In genomic region chr5:134649163-134649916, GRCh38 we compare ENCODE assay signal across 8 cellular contexts. TPM values are rescaled to one million over a fixed set of nuclear protein-coding genes. Genes with fewer than 3 reads are reported as not detected.
A peak's percentile ranks its signal among the peaks of the same experiment; 100 is the strongest.
DNase-seq lines count a peak whose midpoint lies in the region; ATAC-seq and TF ChIP-seq lines count a peak whose summit lies in the region.

No MANE protein-coding gene starts in this region.

- H3K27ac ChIP-seq in CD8-positive, alpha-beta T cell (ENCODE audit: low read depth, low read length): peak overlapping the region; percentile 83
- peak overlapping the region in 57 of 59 donors; percentile 53 to 97 (median 90) for H3K27ac ChIP-seq in dorsolateral prefrontal cortex
- H3K27ac ChIP-seq in mesodermal cell (ENCODE audit: low read depth, low read length, severe bottlenecking): peak overlapping the region; percentile 99
- peak overlapping the region; percentile 90 for H3K27ac ChIP-seq in urinary bladder (ENCODE audit: low read depth)

- ATAC-seq in CD8-positive, alpha-beta T cell: no peak
- ATAC-seq in GM21825 (IDR thresholded peaks at IDR 0.05; ENCODE audit: unreplicated experiment): peak; percentile 17

- peaks cover 12% of the 10 kb centered on the region for H3K4me1 ChIP-seq in CD8-positive, alpha-beta T cell (ENCODE audit: insufficient read depth, low read length)
- H3K4me1 ChIP-seq in mesodermal cell (ENCODE audit: control insufficient read depth, insufficient read depth, low read length, poor library complexity, severe bottlenecking): peaks cover 8% of the 10 kb centered on the region
- no peaks in the 10 kb centered on the region for H3K4me1 ChIP-seq in urinary bladder (ENCODE audit: insufficient read depth)

- peak in 2 of 7 experiments; percentile 6 to 16 for DNase-seq in CD8-positive, alpha-beta T cell
- peak; percentile 12 for DNase-seq in RPMI8226
- peak in 3 of 10 donors; percentile 5 to 29 (median 18) for DNase-seq in dorsolateral prefrontal cortex
- no peak for DNase-seq in cerebellar nuclear complex (lab: John Stamatoyannopoulos, UW)
- no peak for DNase-seq in activated effector memory CD4-positive, alpha-beta T cell treated with Interleukin-2 at 50 U/mL for 16 hours

- peaks cover 12% of the 10 kb centered on the region for H3K36me3 Mint-ChIP-seq in CD8-positive, alpha-beta T cell

- POLR2A ChIA-PET in CD8-positive, alpha-beta T cell (lab: Charles Lee): interaction anchor here (1.0 to 1.1 kb wide), 2 partner anchors 17 to 124 kb away, joined by 3 read pairs; no protein-coding TSS in a partner anchor

- no peaks in the 10 kb centered on the region for H3K27me3 Mint-ChIP-seq in CD8-positive, alpha-beta T cell (ENCODE audit: low read depth)

- WGBS in mesodermal cell (ENCODE audit: insufficient coverage in 2 of 2), 2 experiments: 0 to 1% methylated on average over 10 to 15 of the region's 19 CpGs
- WGBS in urinary bladder: 2% methylated on average over 19 of the region's 19 CpGs

- H3K27ac Mint-ChIP-seq in CD8-positive, alpha-beta T cell: peak overlapping the region; percentile 99

- CTCF ChIA-PET in CD8-positive, alpha-beta T cell (lab: Charles Lee): interaction anchor here (1.5 kb wide), 1 partner anchor 17 kb away, joined by 5 read pairs; the partner anchor contains the start of gene SAR1B

- peak overlapping the region; percentile 74 for H3K4me3 ChIP-seq in CD8-positive, alpha-beta T cell (ENCODE audit: low read depth, low read length)
- H3K4me3 ChIP-seq in dorsolateral prefrontal cortex: peak overlapping the region; percentile 65 to 100 (median 95)
- H3K4me3 ChIP-seq in mesodermal cell (ENCODE audit: extremely low read depth, insufficient read depth, low read length, poor library complexity, severe bottlenecking): peak overlapping the region; percentile 98
- peak overlapping the region; percentile 95 for H3K4me3 ChIP-seq in urinary bladder (ENCODE audit: low read depth, low read length)

- no peaks in the 10 kb centered on the region for H3K36me3 ChIP-seq in CD8-positive, alpha-beta T cell (ENCODE audit: insufficient read depth, low read length)
- H3K36me3 ChIP-seq in mesodermal cell (ENCODE audit: control insufficient read depth, insufficient read depth, low read length) (peaks cover 13% of the 10 kb centered on the region), urinary bladder (ENCODE audit: insufficient read depth) (no peaks in the 10 kb centered on the region)

- H3K4me1 Mint-ChIP-seq in CD8-positive, alpha-beta T cell (ENCODE audit: low read depth): peaks cover 30% of the 10 kb centered on the region

- intact Hi-C loops in CD8-positive, alpha-beta T cell (cut with DNase I, micrococcal nuclease): loop anchor here (2.0 to 10.0 kb wide), 9 partner anchors 88 to 1787 kb away; partner anchors contain the start of genes C5orf24 (in 2 of the 2), JADE2 (in 2 of the 2), CAMLG (in 1 of the 2) and PCBD2 (in 1 of the 2)
- intact Hi-C loops in dorsolateral prefrontal cortex (cut with DNase I): loop anchor here (2.0 to 10.0 kb wide), 6 partner anchors 17 to 422 kb away; partner anchors contain the start of genes CAMLG (in 2 of the 2), SAR1B (in 2 of the 2), PCBD2 (in 1 of the 2) and PPP2CA (in 1 of the 2)

- H3K9me3 ChIP-seq in CD8-positive, alpha-beta T cell (ENCODE audit: low read length): no peaks in the 10 kb centered on the region
- H3K9me3 ChIP-seq in mesodermal cell (ENCODE audit: control insufficient read depth, low read length): no peaks in the 10 kb centered on the region

- no peak for TF ChIP-seq CTCF in CD8-positive, alpha-beta T cell (IDR thresholded peaks at IDR 0.05)
- no peak for TF ChIP-seq CTCF in dorsolateral prefrontal cortex (IDR thresholded peaks at IDR 0.05 in 54 of 56, conservative IDR thresholded peaks at IDR 0.05 in 2 of 56; ENCODE audit: low read depth in 1 of 56, partially characterized antibody in 56 of 56)

- H3K9me3 Mint-ChIP-seq in CD8-positive, alpha-beta T cell: no peaks in the 10 kb centered on the region

- H3K4me3 Mint-ChIP-seq in CD8-positive, alpha-beta T cell: peak overlapping the region; percentile 96

- no peaks in the 10 kb centered on the region for H3K27me3 ChIP-seq in CD8-positive, alpha-beta T cell (ENCODE audit: insufficient read depth, low read length)
- no peaks in the 10 kb centered on the region for H3K27me3 ChIP-seq in dorsolateral prefrontal cortex

RNA-seq across cellular contexts. Expression of gene SEC24A, which starts 0.8 kb away (rescaled TPM):
- total RNA-seq in CD8-positive, alpha-beta T cell: 10 to 100 TPM; 14.4 to 14.5 TPM
- total RNA-seq in dorsolateral prefrontal cortex (10 to 100 TPM; 11.7 to 20.2 (median 15.4) TPM), urinary bladder (52.7 TPM)
- polyA plus RNA-seq in mesodermal cell (2013, experiment 1 of 2): 33.6 TPM
- 34.5 TPM for polyA plus RNA-seq in mesodermal cell (2013, experiment 2 of 2)
- 7.8 TPM for polyA plus RNA-seq in urinary bladder

RNA-seq across cellular contexts. Expression of gene SAR1B, which starts 16.7 kb away (rescaled TPM):
- total RNA-seq in CD8-positive, alpha-beta T cell: 10 to 100 TPM; 45.2 to 46.7 TPM
- total RNA-seq in dorsolateral prefrontal cortex (100 to 1,000 TPM in 2 of 120 experiments, 10 to 100 TPM in 118; 52.6 to 109 (median 74.4) TPM), urinary bladder (47.4 TPM)
- 29.5 TPM for polyA plus RNA-seq in mesodermal cell (2013, experiment 1 of 2)
- 35.2 TPM for polyA plus RNA-seq in mesodermal cell (2013, experiment 2 of 2)
- 21.9 TPM for polyA plus RNA-seq in urinary bladder
